In genomic region chr1:13494025-13494424, GRCh38 we compare ENCODE assay signal across 21 cellular contexts. TPM values are rescaled to one million over a fixed set of nuclear protein-coding genes. Genes with fewer than 3 reads are reported as not detected.
A peak's percentile ranks its signal among the peaks of the same experiment; 100 is the strongest.
DNase-seq lines count a peak whose midpoint lies in the region; ATAC-seq and TF ChIP-seq lines count a peak whose summit lies in the region.
"Had no signal": no experiment of that assay in that cellular context is flagged by ENCODE, and none has a peak within 500 bp of the region (broad histone marks: within the 10 kb centered on the region; RNA-seq: fewer than 3 reads in every experiment).

No MANE protein-coding gene starts in this region.

- in situ Hi-C loops in gastrocnemius medialis (cut with MboI; ENCODE audit: low sequenced_read_pairs in 4 of 4): no loop called here

- no peak overlapping the region for H3K27ac Mint-ChIP-seq in activated CD4-positive, alpha-beta memory T cell treated with anti-CD3 and anti-CD28 coated beads for 36 hours
- no peak overlapping the region for H3K27ac Mint-ChIP-seq in activated CD4-positive, alpha-beta memory T cell treated with anti-CD3 and anti-CD28 coated beads, Interleukin-2, amount 10 ng/mL, durations not matched to agents 7 days and 5 days
- no peak overlapping the region for H3K27ac Mint-ChIP-seq in CD8-positive, alpha-beta memory T cell
- H3K27ac Mint-ChIP-seq: activated T-helper 1 cell treated with anti-CD3 and anti-CD28 coated beads, Interleukin-12 subunit alpha, Interleukin-12 subunit beta, Interleukin-2, Interleukin-4 antibody, amounts not matched to agents 30 ng/mL and 10 ng/mL and 1 ng/mL, durations not matched to agents 14 hours and 24 hours and 36 hours; stimulated activated naive CD8-positive, alpha-beta T cell treated with anti-CD3 and anti-CD28 coated beads, Interleukin-15, Interleukin-2, amounts not matched to agents 100 ng/mL and 50 ng/mL, for 24 hours had no signal

- H3K4me3 Mint-ChIP-seq in activated CD4-positive, alpha-beta memory T cell treated with anti-CD3 and anti-CD28 coated beads for 36 hours: no peak overlapping the region
- no peak overlapping the region for H3K4me3 Mint-ChIP-seq in activated CD4-positive, alpha-beta memory T cell treated with anti-CD3 and anti-CD28 coated beads, Interleukin-2, amount 10 ng/mL, durations not matched to agents 7 days and 5 days
- no peak overlapping the region for H3K4me3 Mint-ChIP-seq in CD8-positive, alpha-beta memory T cell
- H3K4me3 Mint-ChIP-seq: activated T-helper 1 cell treated with anti-CD3 and anti-CD28 coated beads, Interleukin-12 subunit alpha, Interleukin-12 subunit beta, Interleukin-2, Interleukin-4 antibody, amounts not matched to agents 30 ng/mL and 10 ng/mL and 1 ng/mL, durations not matched to agents 14 hours and 24 hours and 36 hours; stimulated activated naive CD8-positive, alpha-beta T cell treated with anti-CD3 and anti-CD28 coated beads, Interleukin-15, Interleukin-2, amounts not matched to agents 100 ng/mL and 50 ng/mL, for 24 hours had no signal

- no peak for TF ChIP-seq CTCF in gastrocnemius medialis (IDR thresholded peaks at IDR 0.05 in 4 of 5, conservative IDR thresholded peaks at IDR 0.05 in 1 of 5)

- no peaks in the 10 kb centered on the region for H3K36me3 Mint-ChIP-seq in activated CD4-positive, alpha-beta memory T cell treated with anti-CD3 and anti-CD28 coated beads for 36 hours
- no peaks in the 10 kb centered on the region for H3K36me3 Mint-ChIP-seq in activated CD4-positive, alpha-beta memory T cell treated with anti-CD3 and anti-CD28 coated beads, Interleukin-2, amount 10 ng/mL, durations not matched to agents 7 days and 5 days (ENCODE audit: low read depth)
- H3K36me3 Mint-ChIP-seq in CD8-positive, alpha-beta memory T cell: no peaks in the 10 kb centered on the region

- no peaks in the 10 kb centered on the region for H3K9me3 ChIP-seq in gastrocnemius medialis
- H3K9me3 ChIP-seq in CD8-positive, alpha-beta memory T cell (ENCODE audit: low read length): no peaks in the 10 kb centered on the region
- H3K9me3 ChIP-seq: A549, neutrophil, uterus had no signal

- no peaks in the 10 kb centered on the region for H3K9me3 Mint-ChIP-seq in activated CD4-positive, alpha-beta memory T cell treated with anti-CD3 and anti-CD28 coated beads for 36 hours
- H3K9me3 Mint-ChIP-seq in activated CD4-positive, alpha-beta memory T cell treated with anti-CD3 and anti-CD28 coated beads, Interleukin-2, amount 10 ng/mL, durations not matched to agents 7 days and 5 days: no peaks in the 10 kb centered on the region
- H3K9me3 Mint-ChIP-seq in CD8-positive, alpha-beta memory T cell: no peaks in the 10 kb centered on the region
- H3K9me3 Mint-ChIP-seq: activated T-helper 1 cell treated with anti-CD3 and anti-CD28 coated beads, Interleukin-12 subunit alpha, Interleukin-12 subunit beta, Interleukin-2, Interleukin-4 antibody, amounts not matched to agents 30 ng/mL and 10 ng/mL and 1 ng/mL, durations not matched to agents 14 hours and 24 hours and 36 hours; stimulated activated naive CD8-positive, alpha-beta T cell treated with anti-CD3 and anti-CD28 coated beads, Interleukin-15, Interleukin-2, amounts not matched to agents 100 ng/mL and 50 ng/mL, for 24 hours had no signal

- H3K4me1 ChIP-seq in gastrocnemius medialis: peaks cover 39 to 42% of the 10 kb centered on the region in 2 donors
- no peaks in the 10 kb centered on the region for H3K4me1 ChIP-seq in CD8-positive, alpha-beta memory T cell (ENCODE audit: insufficient read depth, low read length)
- H3K4me1 ChIP-seq: A549, uterus had no signal

- peak; percentile 16 for DNase-seq in activated CD4-positive, alpha-beta memory T cell treated with anti-CD3 and anti-CD28 coated beads for 36 hours
- DNase-seq in activated CD4-positive, alpha-beta memory T cell treated with anti-CD3 and anti-CD28 coated beads, Interleukin-2, amount 10 ng/mL, durations not matched to agents 7 days and 5 days: no peak
- peak; percentile 73 to 91 for DNase-seq in gastrocnemius medialis
- DNase-seq in CD8-positive, alpha-beta memory T cell: no peak
- no peak for DNase-seq in activated naive CD4-positive, alpha-beta T cell treated with anti-CD3 and anti-CD28 coated beads, Interleukin-2, amount 50 U/mL, for 16 hours
- DNase-seq: COR-L47, kidney glomerular epithelial cell, NCI-H1930, NCI-H748 treated with DMSO at 0.1 percent for 48 hours, uterus had no signal

- no peaks in the 10 kb centered on the region for H3K4me1 Mint-ChIP-seq in activated CD4-positive, alpha-beta memory T cell treated with anti-CD3 and anti-CD28 coated beads for 36 hours (ENCODE audit: low read depth)
- H3K4me1 Mint-ChIP-seq in activated CD4-positive, alpha-beta memory T cell treated with anti-CD3 and anti-CD28 coated beads, Interleukin-2, amount 10 ng/mL, durations not matched to agents 7 days and 5 days: no peaks in the 10 kb centered on the region
- no peaks in the 10 kb centered on the region for H3K4me1 Mint-ChIP-seq in CD8-positive, alpha-beta memory T cell

- peaks cover 18% of the 10 kb centered on the region for H3K27me3 Mint-ChIP-seq in activated CD4-positive, alpha-beta memory T cell treated with anti-CD3 and anti-CD28 coated beads for 36 hours
- peaks cover 4% of the 10 kb centered on the region for H3K27me3 Mint-ChIP-seq in activated CD4-positive, alpha-beta memory T cell treated with anti-CD3 and anti-CD28 coated beads, Interleukin-2, amount 10 ng/mL, durations not matched to agents 7 days and 5 days
- peaks cover 14 to 26% of the 10 kb centered on the region in 2 donors for H3K27me3 Mint-ChIP-seq in CD8-positive, alpha-beta memory T cell

- H3K27me3 ChIP-seq in gastrocnemius medialis: no peaks in the 10 kb centered on the region
- no peaks in the 10 kb centered on the region for H3K27me3 ChIP-seq in CD8-positive, alpha-beta memory T cell (ENCODE audit: insufficient read depth, low read length, poor library complexity, severe bottlenecking)
- H3K27me3 ChIP-seq: uterus had no signal

- POLR2A ChIA-PET in activated CD4-positive, alpha-beta memory T cell treated with anti-CD3 and anti-CD28 coated beads for 36 hours (lab: Charles Lee): no interaction called here
- POLR2A ChIA-PET in activated CD4-positive, alpha-beta memory T cell treated with anti-CD3 and anti-CD28 coated beads, Interleukin-2, amount 10 ng/mL, durations not matched to agents 7 days and 5 days (lab: Charles Lee): no interaction called here
- POLR2A ChIA-PET in CD8-positive, alpha-beta memory T cell (lab: Charles Lee): no interaction called here

- CTCF ChIA-PET in activated CD4-positive, alpha-beta memory T cell treated with anti-CD3 and anti-CD28 coated beads for 36 hours (lab: Charles Lee): no interaction called here
- CTCF ChIA-PET in activated CD4-positive, alpha-beta memory T cell treated with anti-CD3 and anti-CD28 coated beads, Interleukin-2, amount 10 ng/mL, durations not matched to agents 7 days and 5 days (lab: Charles Lee): no interaction called here
- CTCF ChIA-PET in CD8-positive, alpha-beta memory T cell (lab: Charles Lee): no interaction called here

- no peaks in the 10 kb centered on the region for H3K36me3 ChIP-seq in gastrocnemius medialis
- no peaks in the 10 kb centered on the region for H3K36me3 ChIP-seq in CD8-positive, alpha-beta memory T cell (ENCODE audit: insufficient read depth, low read length)
- H3K36me3 ChIP-seq: neutrophil, uterus had no signal

- intact Hi-C loops in activated CD4-positive, alpha-beta memory T cell treated with anti-CD3 and anti-CD28 coated beads for 36 hours (cut with micrococcal nuclease): no loop called here
- intact Hi-C loops in gastrocnemius medialis (cut with DNase I; ENCODE audit: low total_unique reads): loop anchor here (1.0 kb wide), 1 partner anchor 12 kb away; no protein-coding TSS in a partner anchor

- peak; percentile 82 for ATAC-seq in GM19035 (IDR thresholded peaks at IDR 0.05; ENCODE audit: unreplicated experiment)
- peak; percentile 60 for ATAC-seq in HG03280 (IDR thresholded peaks at IDR 0.05; ENCODE audit: unreplicated experiment)
- ATAC-seq in gastrocnemius medialis: peak; percentile 73 to 77
- no peak for ATAC-seq in GM21529 (IDR thresholded peaks at IDR 0.05; ENCODE audit: unreplicated experiment)
- ATAC-seq: A549, sciatic nerve had no signal

- peak overlapping the region; percentile 86 to 97 (median 94) for H3K27ac ChIP-seq in gastrocnemius medialis
- no peak overlapping the region for H3K27ac ChIP-seq in CD8-positive, alpha-beta memory T cell (ENCODE audit: low read depth, low read length)
- H3K27ac ChIP-seq: A549, coronary artery, neutrophil, uterus had no signal

- H3K4me3 ChIP-seq in gastrocnemius medialis: no peak overlapping the region
- H3K4me3 ChIP-seq in CD8-positive, alpha-beta memory T cell (ENCODE audit: low read length): no peak overlapping the region
- H3K4me3 ChIP-seq: A549, coronary artery, uterus had no signal

- no peak for TF ChIP-seq POLR2A in gastrocnemius medialis (IDR thresholded peaks at IDR 0.05)

RNA-seq across cellular contexts. Expression of gene LRRC38, which starts 19.8 kb away (rescaled TPM):
- not detected for total RNA-seq in activated CD4-positive, alpha-beta memory T cell treated with anti-CD3 and anti-CD28 coated beads for 36 hours
- total RNA-seq in activated CD4-positive, alpha-beta memory T cell treated with anti-CD3 and anti-CD28 coated beads, Interleukin-2, amount 10 ng/mL, durations not matched to agents 7 days and 5 days: not detected
- 1 to 10 TPM; 2.1 to 6.8 (median 5.7) TPM for total RNA-seq in gastrocnemius medialis
- not detected for total RNA-seq in CD8-positive, alpha-beta memory T cell
- polyA plus RNA-seq in CD8-positive, alpha-beta memory T cell: not detected
- total RNA-seq: activated T-helper 1 cell treated with anti-CD3 and anti-CD28 coated beads, Interleukin-12 subunit alpha, Interleukin-12 subunit beta, Interleukin-2, Interleukin-4 antibody, amounts not matched to agents 30 ng/mL and 10 ng/mL and 1 ng/mL, durations not matched to agents 14 hours and 24 hours and 36 hours; astrocyte; sciatic nerve; T-helper 2 cell treated with Interferon-gamma antibody and Interleukin-4, amounts not matched to agents 100 ng/mL and 5 ng/mL, for 36 hours; uterus had no signal
- polyA plus RNA-seq: A549 had no signal

Comparison
In these comparisons a context has a peak if more than half of its experiments do, and no peak if none do; other contexts are left out.
1. DNase-seq: peak in activated CD4-positive, alpha-beta memory T cell treated with anti-CD3 and anti-CD28 coated beads for 36 hours (single experiment) and gastrocnemius medialis (2 of 2); none in activated CD4-positive, alpha-beta memory T cell treated with anti-CD3 and anti-CD28 coated beads, Interleukin-2, amount 10 ng/mL, durations not matched to agents 7 days and 5 days (single experiment), CD8-positive, alpha-beta memory T cell (0 of 5) and activated naive CD4-positive, alpha-beta T cell treated with anti-CD3 and anti-CD28 coated beads, Interleukin-2, amount 50 U/mL, for 16 hours (single experiment).